ENCODE assay signal across 8 cellular contexts in the genomic region with DNA sequence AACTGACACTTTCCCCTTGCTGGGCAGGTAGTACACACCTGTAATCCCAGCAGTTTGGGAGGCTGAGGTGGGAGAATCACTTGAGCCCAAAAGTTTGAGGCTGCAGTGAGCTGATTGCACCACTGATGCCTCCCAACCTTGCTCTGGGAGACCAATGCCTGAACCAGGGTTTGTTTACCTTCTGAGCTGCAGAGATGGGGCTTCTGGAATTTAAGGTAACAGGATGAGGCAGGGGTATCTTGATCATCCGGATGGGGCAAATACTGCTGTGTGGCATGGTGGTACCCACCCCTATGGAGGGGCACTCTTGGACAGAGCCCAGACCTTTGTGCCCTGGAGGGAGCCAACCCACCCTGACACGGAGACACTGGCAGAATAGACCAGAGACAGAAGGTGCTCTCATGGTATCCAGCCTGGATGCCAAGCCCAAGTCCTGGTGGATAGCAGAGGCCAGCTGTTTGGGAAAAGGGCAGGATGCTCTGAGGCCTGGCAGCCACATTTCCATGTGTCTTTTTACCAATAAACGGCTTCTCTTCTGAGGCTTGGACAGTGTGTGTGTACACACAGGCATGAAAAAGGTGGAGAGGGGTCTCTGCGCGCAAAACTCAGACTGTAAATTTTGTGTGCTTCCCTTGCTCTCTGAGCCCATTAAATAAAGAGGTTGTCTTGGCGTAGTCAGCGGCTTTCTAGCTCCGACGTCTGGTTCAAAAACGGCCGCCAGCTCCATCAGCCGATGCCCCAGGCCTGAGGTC. TPM values are rescaled to one million over a fixed set of nuclear protein-coding genes. Genes with fewer than 3 reads are reported as not detected.
DNase-seq lines count a peak whose midpoint lies in the region; ATAC-seq and TF ChIP-seq lines count a peak whose summit lies in the region.

No MANE protein-coding gene starts in this region.

- H3K36me3 Mint-ChIP-seq in activated CD4-positive, alpha-beta T cell treated with anti-CD3 and anti-CD28 coated beads, Interleukin-2, amount 10 ng/mL, durations not matched to agents 24 days and 14 days (ENCODE audit: low read depth): peaks cover 21% of the 10 kb centered on the region
- H3K36me3 Mint-ChIP-seq in activated naive CD8-positive, alpha-beta T cell treated with anti-CD3 and anti-CD28 coated beads, Interleukin-2, amount 10 ng/mL, durations not matched to agents 7 days and 5 days: peaks cover 10% of the 10 kb centered on the region

- H3K27me3 Mint-ChIP-seq in activated CD4-positive, alpha-beta T cell treated with anti-CD3 and anti-CD28 coated beads, Interleukin-2, amount 10 ng/mL, durations not matched to agents 24 days and 14 days: peaks cover 4% of the 10 kb centered on the region
- H3K27me3 Mint-ChIP-seq in activated naive CD8-positive, alpha-beta T cell treated with anti-CD3 and anti-CD28 coated beads, Interleukin-2, amount 10 ng/mL, durations not matched to agents 7 days and 5 days: peaks cover 6% of the 10 kb centered on the region

- DNase-seq in activated CD4-positive, alpha-beta T cell treated with anti-CD3 and anti-CD28 coated beads, Interleukin-2, amount 10 ng/mL, durations not matched to agents 24 days and 14 days: no peak
- no peak for DNase-seq in activated CD4-positive, alpha-beta T cell treated with anti-CD3 and anti-CD28 coated beads for 48 hours
- no peak for DNase-seq in activated naive CD8-positive, alpha-beta T cell treated with anti-CD3 and anti-CD28 coated beads, Interleukin-2, amount 10 ng/mL, durations not matched to agents 7 days and 5 days
- DNase-seq in kidney epithelial cell (ENCODE audit: low read depth) (no peak), HCEC 1CT (no peak)
- no peak for DNase-seq in stimulated activated CD4-positive, alpha-beta T cell treated with anti-CD3 and anti-CD28 coated beads, Interleukin-2, amount 100 ng/mL, for 24 hours

- no peaks in the 10 kb centered on the region for H3K9me3 Mint-ChIP-seq in activated CD4-positive, alpha-beta T cell treated with anti-CD3 and anti-CD28 coated beads, Interleukin-2, amount 10 ng/mL, durations not matched to agents 24 days and 14 days
- no peaks in the 10 kb centered on the region for H3K9me3 Mint-ChIP-seq in activated naive CD8-positive, alpha-beta T cell treated with anti-CD3 and anti-CD28 coated beads, Interleukin-2, amount 10 ng/mL, durations not matched to agents 7 days and 5 days

- peaks cover 34% of the 10 kb centered on the region for H3K4me1 Mint-ChIP-seq in activated CD4-positive, alpha-beta T cell treated with anti-CD3 and anti-CD28 coated beads, Interleukin-2, amount 10 ng/mL, durations not matched to agents 24 days and 14 days
- peaks cover 34% of the 10 kb centered on the region for H3K4me1 Mint-ChIP-seq in activated naive CD8-positive, alpha-beta T cell treated with anti-CD3 and anti-CD28 coated beads, Interleukin-2, amount 10 ng/mL, durations not matched to agents 7 days and 5 days

- H3K4me3 ChIP-seq in kidney epithelial cell (ENCODE audit: low read depth, low read length): peak overlapping the region; percentile 33
- peak overlapping the region; percentile 53 for H3K4me3 ChIP-seq in thymus (ENCODE audit: low read length)

- peak overlapping the region; percentile 77 for H3K27ac ChIP-seq in thymus (ENCODE audit: low read depth)

- 22% methylated on average over 12 of the region's 12 CpGs for WGBS in thymus

- H3K4me1 ChIP-seq in thymus (ENCODE audit: control insufficient read depth, insufficient read depth, low read length): peaks cover 20% of the 10 kb centered on the region

- H3K27me3 ChIP-seq in kidney epithelial cell (ENCODE audit: control insufficient read depth, insufficient read depth, low read length): no peaks in the 10 kb centered on the region
- H3K27me3 ChIP-seq in thymus (ENCODE audit: control insufficient read depth, insufficient read depth): no peaks in the 10 kb centered on the region

- no peak for TF ChIP-seq CTCF in kidney epithelial cell (IDR thresholded peaks at IDR 0.05; ENCODE audit: insufficient read depth, low read length, poor library complexity, severe bottlenecking)

- H3K9me3 ChIP-seq in thymus (ENCODE audit: control insufficient read depth): no peaks in the 10 kb centered on the region

- peak overlapping the region; percentile 85 for H3K4me3 Mint-ChIP-seq in activated CD4-positive, alpha-beta T cell treated with anti-CD3 and anti-CD28 coated beads, Interleukin-2, amount 10 ng/mL, durations not matched to agents 24 days and 14 days
- H3K4me3 Mint-ChIP-seq in activated naive CD8-positive, alpha-beta T cell treated with anti-CD3 and anti-CD28 coated beads, Interleukin-2, amount 10 ng/mL, durations not matched to agents 7 days and 5 days: peak overlapping the region; percentile 90

- no peaks in the 10 kb centered on the region for H3K36me3 ChIP-seq in kidney epithelial cell (ENCODE audit: control insufficient read depth, insufficient read depth, low read length)
- H3K36me3 ChIP-seq in thymus (ENCODE audit: control insufficient read depth, insufficient read depth): peaks cover 16% of the 10 kb centered on the region

- ATAC-seq in activated naive CD8-positive, alpha-beta T cell treated with anti-CD3 and anti-CD28 coated beads, Interleukin-2, amount 10 ng/mL, durations not matched to agents 7 days and 5 days (ENCODE audit: low read depth): no peak
- no peak for ATAC-seq in HG02970 (IDR thresholded peaks at IDR 0.05; ENCODE audit: low FRiP score, unreplicated experiment)

- intact Hi-C loops in activated CD4-positive, alpha-beta T cell treated with anti-CD3 and anti-CD28 coated beads, Interleukin-2, amount 10 ng/mL, durations not matched to agents 24 days and 14 days (cut with micrococcal nuclease): loop anchor here (1.0 kb wide), 3 partner anchors 10 to 29 kb away; a partner anchor contains a TSS

- H3K27ac Mint-ChIP-seq in activated CD4-positive, alpha-beta T cell treated with anti-CD3 and anti-CD28 coated beads, Interleukin-2, amount 10 ng/mL, durations not matched to agents 24 days and 14 days: peak overlapping the region; percentile 96
- H3K27ac Mint-ChIP-seq in activated naive CD8-positive, alpha-beta T cell treated with anti-CD3 and anti-CD28 coated beads, Interleukin-2, amount 10 ng/mL, durations not matched to agents 7 days and 5 days: peak overlapping the region; percentile 42

- POLR2A ChIA-PET in activated naive CD8-positive, alpha-beta T cell treated with anti-CD3 and anti-CD28 coated beads, Interleukin-2, amount 10 ng/mL, durations not matched to agents 7 days and 5 days (lab: Charles Lee): interaction anchor here (1.6 to 2.2 kb wide), 2 partner anchors 18 kb away, joined by 4 to 8 read pairs; a partner anchor contains a TSS

RNA-seq across cellular contexts. Expression of a gene that starts 4.4 kb away (rescaled TPM):
- 16.5 and 18.3 TPM in 2 replicates for total RNA-seq in activated CD4-positive, alpha-beta T cell treated with anti-CD3 and anti-CD28 coated beads, Interleukin-2, amount 10 ng/mL, durations not matched to agents 24 days and 14 days
- total RNA-seq in activated naive CD8-positive, alpha-beta T cell treated with anti-CD3 and anti-CD28 coated beads, Interleukin-2, amount 10 ng/mL, durations not matched to agents 7 days and 5 days: 10 to 100 TPM; 14.4 to 15.5 TPM
- 24.4 and 27.4 TPM in 2 replicates for total RNA-seq in kidney epithelial cell
- 5.9 TPM for polyA plus RNA-seq in thymus

RNA-seq across cellular contexts. Expression of a gene that starts 7.8 kb away (rescaled TPM):
- 8.6 and 10.3 TPM in 2 replicates for total RNA-seq in activated CD4-positive, alpha-beta T cell treated with anti-CD3 and anti-CD28 coated beads, Interleukin-2, amount 10 ng/mL, durations not matched to agents 24 days and 14 days
- total RNA-seq in activated naive CD8-positive, alpha-beta T cell treated with anti-CD3 and anti-CD28 coated beads, Interleukin-2, amount 10 ng/mL, durations not matched to agents 7 days and 5 days: 1 to 10 TPM; 4.8 to 5.6 TPM
- total RNA-seq in kidney epithelial cell: 10.3 and 16.7 TPM in 2 replicates
- polyA plus RNA-seq in thymus: 3.7 TPM

RNA-seq across cellular contexts. Expression of a gene that starts 17.2 kb away (rescaled TPM):
- 162 and 163 TPM in 2 replicates for total RNA-seq in activated CD4-positive, alpha-beta T cell treated with anti-CD3 and anti-CD28 coated beads, Interleukin-2, amount 10 ng/mL, durations not matched to agents 24 days and 14 days
- 100 to 1,000 TPM; 293 to 318 TPM for total RNA-seq in activated naive CD8-positive, alpha-beta T cell treated with anti-CD3 and anti-CD28 coated beads, Interleukin-2, amount 10 ng/mL, durations not matched to agents 7 days and 5 days
- 0.38 and 0.62 TPM in 2 replicates for total RNA-seq in kidney epithelial cell
- 337 TPM for polyA plus RNA-seq in thymus

RNA-seq across cellular contexts. Expression of a gene that starts 25.0 kb away (rescaled TPM):
- total RNA-seq in activated CD4-positive, alpha-beta T cell treated with anti-CD3 and anti-CD28 coated beads, Interleukin-2, amount 10 ng/mL, durations not matched to agents 24 days and 14 days: 1.0 and 1.3 TPM in 2 replicates
- total RNA-seq in activated naive CD8-positive, alpha-beta T cell treated with anti-CD3 and anti-CD28 coated beads, Interleukin-2, amount 10 ng/mL, durations not matched to agents 7 days and 5 days: 1 to 10 TPM in 1 of 2 experiments, not detected in 1; 1.7 TPM
- total RNA-seq in kidney epithelial cell: not detected in 2 replicates
- polyA plus RNA-seq in thymus: 12.5 TPM

RNA-seq across cellular contexts. Expression of a gene that starts 29.3 kb away (rescaled TPM):
- 68.9 TPM in 2 replicates for total RNA-seq in activated CD4-positive, alpha-beta T cell treated with anti-CD3 and anti-CD28 coated beads, Interleukin-2, amount 10 ng/mL, durations not matched to agents 24 days and 14 days
- total RNA-seq in activated naive CD8-positive, alpha-beta T cell treated with anti-CD3 and anti-CD28 coated beads, Interleukin-2, amount 10 ng/mL, durations not matched to agents 7 days and 5 days: 10 to 100 TPM; 63.6 to 69.8 TPM
- total RNA-seq in kidney epithelial cell: 47.0 and 51.9 TPM in 2 replicates
- 25.0 TPM for polyA plus RNA-seq in thymus

Comparison
In these comparisons a context has a peak if more than half of its experiments do, and no peak if none do; other contexts are left out.
1. RNA of a gene that starts 17.2 kb away (total RNA-seq): 293 to 318 TPM in activated naive CD8-positive, alpha-beta T cell treated with anti-CD3 and anti-CD28 coated beads, Interleukin-2, amount 10 ng/mL, durations not matched to agents 7 days and 5 days and 162 to 163 TPM in activated CD4-positive, alpha-beta T cell treated with anti-CD3 and anti-CD28 coated beads, Interleukin-2, amount 10 ng/mL, durations not matched to agents 24 days and 14 days; 0.38 to 0.62 TPM in kidney epithelial cell; every median in the first group is over 100 times any median in the second.